ENCODE assay signal across 9 cellular contexts in the genomic region with DNA sequence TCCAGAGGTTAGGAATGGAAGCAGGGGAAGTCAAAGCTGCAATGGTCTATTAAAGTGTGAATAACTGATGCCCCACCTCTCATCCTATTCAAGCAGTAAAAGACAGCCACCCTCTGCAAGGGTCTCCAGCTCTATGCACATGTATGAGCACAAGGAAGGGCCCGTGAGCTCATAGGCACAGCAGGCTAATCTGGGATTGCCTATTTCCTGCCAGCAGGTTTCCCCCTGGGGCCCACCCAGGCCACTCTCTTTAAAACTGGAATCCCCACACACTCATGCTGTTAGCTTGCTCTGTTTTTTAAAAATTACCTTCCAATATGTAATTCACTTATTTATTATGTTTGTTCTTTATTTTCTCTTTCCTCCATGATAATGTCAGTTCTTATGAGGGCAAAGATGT. TPM values are rescaled to one million over a fixed set of nuclear protein-coding genes. Genes with fewer than 3 reads are reported as not detected.
DNase-seq lines count a peak whose midpoint lies in the region; ATAC-seq, FAIRE-seq and TF ChIP-seq lines count a peak whose summit lies in the region.
"Had no signal": no experiment of that assay in that cellular context is flagged by ENCODE, and none has a peak within 500 bp of the region (broad histone marks: within the 10 kb centered on the region; RNA-seq: fewer than 3 reads in every experiment).

No MANE protein-coding gene starts in this region.

- H3K27ac ChIP-seq in PC-3 (ENCODE audit: low read length) (peak overlapping the region; percentile 21), gastroesophageal sphincter (peak overlapping the region in 3 of 4 donors; percentile 65 to 81 (median 70)), smooth muscle cell (ENCODE audit: low read depth) (peak overlapping the region; percentile 90)

- H3K36me3 ChIP-seq in PC-3 (ENCODE audit: low read depth, low read length) (no peaks in the 10 kb centered on the region), gastroesophageal sphincter (no peaks in the 10 kb centered on the region), smooth muscle cell (ENCODE audit: low read depth) (no peaks in the 10 kb centered on the region), H7 (replicated peaks; ENCODE audit: control insufficient read depth, insufficient read depth, low read length) (no peaks in the 10 kb centered on the region)

- ATAC-seq in PC-3 (peak; percentile 4; the same call in 1 of the 2 replicates), gastroesophageal sphincter (no peak)

- intact Hi-C loops in PC-3 (cut with micrococcal nuclease), result loop anchor here (10.0 kb wide), 1 partner anchor 259 kb away; a partner anchor contains a TSS

- H3K4me1 ChIP-seq in PC-3 (ENCODE audit: insufficient read depth, low read length) (peaks cover 17% of the 10 kb centered on the region), gastroesophageal sphincter (peaks cover 0 to 24% (median 11%) of the 10 kb centered on the region in 3 donors), smooth muscle cell (ENCODE audit: low read depth) (peaks cover 19% of the 10 kb centered on the region)

- H3F3A ChIP-seq in PC-3 (ENCODE audit: low read length, unreplicated experiment), result no peaks in the 10 kb centered on the region
- peaks cover 9% of the 10 kb centered on the region for H3F3A ChIP-seq in smooth muscle cell (ENCODE audit: low read depth)

- no peak for TF ChIP-seq POLR2A in gastroesophageal sphincter (IDR thresholded peaks at IDR 0.05)

- H3K9me3 ChIP-seq in PC-3 (ENCODE audit: low read length) (no peaks in the 10 kb centered on the region), gastroesophageal sphincter (no peaks in the 10 kb centered on the region), smooth muscle cell (replicated peaks; ENCODE audit: low read depth) (no peaks in the 10 kb centered on the region)

- H3K4me3 ChIP-seq in PC-3 (ENCODE audit: low read length) (peak overlapping the region; percentile 50), gastroesophageal sphincter (no peak overlapping the region), smooth muscle cell (peak overlapping the region; percentile 50), H7 (ENCODE audit: insufficient read depth, low read depth, low read length) (no peak overlapping the region)

- FAIRE-seq in RCC 7860 (lab: Jason Lieb, UNC), result no peak

- 33% methylated on average over 1 of the region's 1 CpG; no CpG with 5 or more reads in 1 of the 2 donors for WGBS in gastroesophageal sphincter (ENCODE audit: low coverage in 1 of 2), 2 donors
- WGBS in smooth muscle cell (ENCODE audit: low lambda C conversion rate), result 19% methylated on average over 1 of the region's 1 CpG

- H3K4me2 ChIP-seq in PC-3 (ENCODE audit: low read length) (peak overlapping the region; percentile 87), smooth muscle cell (peak overlapping the region; percentile 89)

- BruUV-seq in PC-3 (replicated peaks; lab: Mats Ljungman, UMichigan), result no TSS peak

- TF ChIP-seq EP300 in gastroesophageal sphincter (IDR thresholded peaks at IDR 0.05), result no peak

- H3K9ac ChIP-seq in PC-3 (ENCODE audit: low read length) (peak overlapping the region; percentile 67), smooth muscle cell (ENCODE audit: low read depth) (peak overlapping the region; percentile 91)

- H3K79me2 ChIP-seq in PC-3 (ENCODE audit: low read length) (no peaks in the 10 kb centered on the region), smooth muscle cell (ENCODE audit: low read depth) (no peaks in the 10 kb centered on the region)

- H4K20me1 ChIP-seq in PC-3 (ENCODE audit: low read length) (no peaks in the 10 kb centered on the region), smooth muscle cell (ENCODE audit: low read depth) (no peaks in the 10 kb centered on the region)

- no peaks in the 10 kb centered on the region for H3K9me2 ChIP-seq in PC-3 (replicated peaks; ENCODE audit: low read length)

- CTCF ChIA-PET in PC-3 (lab: Charles Lee), result no interaction called here

- no peaks in the 10 kb centered on the region for H3K27me3 ChIP-seq in PC-3 (ENCODE audit: low read length)
- H3K27me3 ChIP-seq in gastroesophageal sphincter, result no peaks in the 10 kb centered on the region
- no peaks in the 10 kb centered on the region for H3K27me3 ChIP-seq in smooth muscle cell (ENCODE audit: low read depth)
- H3K27me3 ChIP-seq in H7 (ENCODE audit: control insufficient read depth, insufficient read depth, low read length), result no peaks in the 10 kb centered on the region

- peak overlapping the region; percentile 91 for H2AFZ ChIP-seq in PC-3 (ENCODE audit: low read length)
- peak overlapping the region; percentile 92 for H2AFZ ChIP-seq in smooth muscle cell (ENCODE audit: low read depth)

- no peak for TF ChIP-seq CTCF in PC-3 (conservative IDR thresholded peaks at IDR 0.05; ENCODE audit: low read depth, low read length)
- no peak for TF ChIP-seq CTCF in gastroesophageal sphincter (IDR thresholded peaks at IDR 0.05)
- TF ChIP-seq CTCF in smooth muscle cell (IDR thresholded peaks at IDR 0.05; ENCODE audit: borderline replicate concordance, insufficient read depth, poor library complexity, severe bottlenecking), result no peak

- DNase-seq in NCI-H1694 (lab: John Stamatoyannopoulos, UW) (peak; percentile 15), NCI-H1694 treated with DMSO at 0.1 percent for 48 hours (lab: John Stamatoyannopoulos, UW) (no peak), PC-3 (no peak), smooth muscle cell (lab: John Stamatoyannopoulos, UW; ENCODE audit: unreplicated experiment) (no peak), H7 (no peak), RCC 7860 (ENCODE audit: low spot score) (no peak), occipital lobe (lab: John Stamatoyannopoulos, UW) (no peak)

- POLR2A ChIA-PET in PC-3 (lab: Charles Lee; ENCODE audit: unreplicated experiment), result no interaction called here

RNA-seq across cellular contexts. Expression of a gene that starts 48.7 kb away (rescaled TPM):
- total RNA-seq in PC-3 (2014; rRNA removed) (not detected in 2 replicates), gastroesophageal sphincter (1 to 10 TPM; 2.8 to 6.5 (median 4.9) TPM), smooth muscle cell (not detected in 2 replicates), occipital lobe (0.94 TPM)
- not detected in 2 replicates for polyA plus RNA-seq in smooth muscle cell
- total RNA-seq in H7 (2014; rRNA removed; shearing (Covaris generic)), result not detected in 2 replicates
- polyA plus RNA-seq: AG04450 had no signal

Comparison
In these comparisons a context has a peak if more than half of its experiments do, and no peak if none do; other contexts are left out.
1. H3K27ac ChIP-seq: peak in every context shown above with its lines; median percentile 90 in smooth muscle cell; 70 in gastroesophageal sphincter; 21 in PC-3.
2. H3K4me3 ChIP-seq: peak in PC-3 (single experiment) and smooth muscle cell (single experiment); none in gastroesophageal sphincter (0 of 2) and H7 (single experiment).